Comparison of ENCODE assay signal across 25 cellular contexts in genomic region chr2:80380767-80381166, GRCh38.
"Had no signal": no experiment of that assay in that cellular context is flagged by ENCODE, and none has a peak within 500 bp of the region (broad histone marks: within the 10 kb centered on the region; RNA-seq: fewer than 3 reads in every experiment).

No MANE protein-coding gene starts in this region.

- ATAC-seq: activated CD4-positive, CD25-positive, alpha-beta regulatory T cell treated with anti-CD3 and anti-CD28 coated beads, Interleukin-2, amount 50 U/mL, for 24 hours; activated CD8-positive, alpha-beta memory T cell treated with anti-CD3 and anti-CD28 coated beads, Interleukin-2, amount 10 ng/mL, durations not matched to agents 7 days and 5 days; effector memory CD8-positive, alpha-beta T cell; gastroesophageal sphincter; heart left ventricle; left colon; mucosa of descending colon; sciatic nerve; stimulated activated naive B cell treated with anti-CD40 and anti-IgM and Interleukin-4, amounts not matched to agents 10 μg/mL and 1 μg/mL and 100 μg/mL, for 72 hours had no signal

- H3K27me3 ChIP-seq: colonic mucosa, esophagus muscularis mucosa, gastroesophageal sphincter, heart left ventricle, vagina had no signal

- H3K27ac ChIP-seq: colonic mucosa, esophagus muscularis mucosa, gastroesophageal sphincter, heart left ventricle, thoracic aorta, vagina, VCaP had no signal

- H3K9me3 ChIP-seq: colonic mucosa, esophagus muscularis mucosa, gastroesophageal sphincter, heart left ventricle, mucosa of descending colon, thoracic aorta, vagina had no signal

- DNase-seq: activated CD4-positive, alpha-beta memory T cell treated with anti-CD3 and anti-CD28 coated beads, Interleukin-2, amount 10 ng/mL, durations not matched to agents 7 days and 5 days; activated CD4-positive, alpha-beta T cell treated with anti-CD3 and anti-CD28 coated beads, Interleukin-2, amount 10 ng/mL, durations not matched to agents 24 days and 14 days; activated CD8-positive, alpha-beta memory T cell treated with anti-CD3 and anti-CD28 coated beads, Interleukin-2, amount 10 ng/mL, durations not matched to agents 7 days and 5 days; activated effector memory CD4-positive, alpha-beta T cell treated with anti-CD3 and anti-CD28 coated beads, Interleukin-2, amount 50 U/mL, for 16 hours; activated naive CD4-positive, alpha-beta T cell treated with anti-CD3 and anti-CD28 coated beads, Interleukin-2, amount 10 ng/mL, durations not matched to agents 7 days and 5 days; activated T-cell treated with anti-CD3 and anti-CD28 coated beads for 4 hours; colonic mucosa; effector memory CD8-positive, alpha-beta T cell; heart left ventricle; left colon; mucosa of descending colon; nephron progenitor cell; nucleus accumbens; small intestine; stimulated activated CD4-positive, alpha-beta T cell treated with anti-CD3 and anti-CD28 coated beads, Interleukin-15, amount 100 ng/mL, for 24 hours; stimulated activated CD8-positive, alpha-beta memory T cell treated with anti-CD3 and anti-CD28 coated beads, Interleukin-4, amount 100 ng/mL, for 48 hours; stimulated activated naive B cell treated with anti-CD40 and anti-IgM and Interleukin-4, amounts not matched to agents 10 μg/mL and 1 μg/mL and 100 μg/mL, for 72 hours had no signal

- H3K4me3 ChIP-seq: colonic mucosa, dorsolateral prefrontal cortex, esophagus muscularis mucosa, gastroesophageal sphincter, heart left ventricle, mucosa of descending colon, thoracic aorta, vagina had no signal

- H3K36me3 ChIP-seq: colonic mucosa, esophagus muscularis mucosa, gastroesophageal sphincter, heart left ventricle, thoracic aorta, vagina had no signal

- H3K4me1 ChIP-seq: colonic mucosa, esophagus muscularis mucosa, gastroesophageal sphincter, vagina had no signal
